In genomic region chr11:64135711-64136110, GRCh38 we compare ENCODE assay signal across 18 cellular contexts.
"Had no signal": no experiment of that assay in that cellular context is flagged by ENCODE, and none has a peak within 500 bp of the region (broad histone marks: within the 10 kb centered on the region; RNA-seq: fewer than 3 reads in every experiment).

No MANE protein-coding gene starts in this region.

- DNase-seq: colonic mucosa; cortex of kidney; dermis blood vessel endothelial cell; effector CD4-positive, alpha-beta T cell; effector memory CD4-positive, alpha-beta T cell; foreskin keratinocyte; hippocampal formation; left cardiac atrium; lower lobe of right lung; mesenchymal stem cell; mucosa of descending colon; naive B cell had no signal

- H3K36me3 ChIP-seq: colonic mucosa, esophagus muscularis mucosa, gastroesophageal sphincter, heart left ventricle, left lung, lower lobe of right lung had no signal

- H3K27ac ChIP-seq: colonic mucosa, esophagus muscularis mucosa, foreskin keratinocyte, gastroesophageal sphincter, heart left ventricle, left lung, lower lobe of right lung had no signal

- H3K27me3 ChIP-seq: colonic mucosa, dorsolateral prefrontal cortex, esophagus muscularis mucosa, gastroesophageal sphincter, heart left ventricle, left lung had no signal

- H3K4me1 ChIP-seq: colonic mucosa, foreskin keratinocyte had no signal

- H3K9me3 ChIP-seq: colonic mucosa, esophagus muscularis mucosa, gastroesophageal sphincter, heart left ventricle, left lung, lower lobe of right lung, mucosa of descending colon had no signal

- H3K9me3 Mint-ChIP-seq: mesothelial cell of epicardium, naive B cell had no signal

- ATAC-seq: foreskin keratinocyte, gastroesophageal sphincter, heart left ventricle, left lung, lower lobe of right lung, mucosa of descending colon had no signal

- H3K4me3 ChIP-seq: colonic mucosa, dorsolateral prefrontal cortex, esophagus muscularis mucosa, gastroesophageal sphincter, heart left ventricle, left lung, lower lobe of right lung, mucosa of descending colon had no signal

- H3K27ac Mint-ChIP-seq: mesothelial cell of epicardium had no signal

- H3K4me3 Mint-ChIP-seq: mesothelial cell of epicardium, naive B cell had no signal

- H3K36me3 Mint-ChIP-seq: naive B cell had no signal
